In the genomic region with DNA sequence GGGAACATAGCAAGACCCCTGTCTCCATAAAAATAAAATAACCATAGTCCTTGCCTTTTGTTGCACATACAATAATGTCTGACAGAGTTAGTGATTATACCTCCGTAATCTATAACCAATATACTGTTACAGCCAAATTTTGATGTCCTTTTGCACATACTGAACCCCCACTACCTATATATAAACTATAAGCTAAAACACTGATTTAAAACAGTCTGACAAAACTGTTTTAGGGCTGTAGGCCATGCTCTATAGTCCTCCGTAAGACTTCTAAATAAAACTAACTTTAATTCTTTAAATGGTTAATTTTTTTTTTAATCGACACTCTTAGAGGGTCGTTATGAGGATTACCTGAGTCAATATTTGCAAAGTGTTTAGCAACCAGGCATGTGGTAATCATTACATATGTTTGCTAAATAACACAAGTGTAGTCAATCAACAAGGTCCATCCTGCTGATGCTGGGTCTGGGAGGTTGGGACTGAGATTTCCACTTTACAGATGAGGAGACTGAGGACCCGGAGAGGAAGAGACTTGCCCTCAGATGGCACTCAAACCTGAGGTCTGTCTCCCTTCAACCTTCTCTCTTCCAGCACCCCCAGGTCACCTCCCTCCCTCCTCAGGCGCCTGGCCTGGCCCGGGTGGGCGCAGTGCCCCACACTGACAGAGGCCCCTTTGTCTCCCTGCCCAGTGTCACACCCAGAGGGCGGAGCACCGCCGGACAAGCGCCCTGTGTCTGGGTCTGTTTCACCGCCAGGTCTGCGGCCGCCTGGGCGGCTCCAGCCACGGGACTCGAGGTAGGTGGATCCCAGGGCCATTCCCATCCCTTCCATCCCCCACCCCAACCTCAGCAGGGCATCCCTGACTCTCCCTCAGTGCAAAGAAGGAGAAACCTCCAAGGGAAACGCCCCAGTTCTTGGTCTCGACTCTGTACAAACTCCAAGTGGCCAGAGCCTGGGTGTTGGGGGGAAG, we compare ENCODE assay signal across 1 cellular context.
TF ChIP-seq lines count a peak whose summit lies in the region.

No MANE protein-coding gene starts in this region.

TF ChIP-seq in K562, 482 proteins besides CTCF, POLR2A, EP300 and RAD21:
- TF ChIP-seq RUNX1 (IDR thresholded peaks at IDR 0.05; ENCODE audit: low read depth) (no peak), GABPB2 (CRISPR knock-in tag; conservative IDR thresholded peaks at IDR 0.05) (no peak), PRPF4 (IDR thresholded peaks at IDR 0.05; ENCODE audit: insufficient read depth, low read depth, low read length, poor library complexity, severe bottlenecking) (no peak), KDM2B (CRISPR knock-in tag; IDR thresholded peaks at IDR 0.05) (no peak), CXXC5 (CRISPR knock-in tag; IDR thresholded peaks at IDR 0.05) (no peak), ZNF143 (CRISPR knock-in tag; IDR thresholded peaks at IDR 0.05) (no peak), RBM25 (IDR thresholded peaks at IDR 0.05; ENCODE audit: low read depth, low read length, severe bottlenecking) (peak; percentile 54), BCOR (IDR thresholded peaks at IDR 0.05) (0 out of 2 replicates have a peak, but pooled peaks have one; percentile 25)
